ENCODE assay signal across 9 cellular contexts in genomic region chr3:57974796-57975388, GRCh38. TPM values are rescaled to one million over a fixed set of nuclear protein-coding genes. Genes with fewer than 3 reads are reported as not detected.
DNase-seq lines count a peak whose midpoint lies in the region; ATAC-seq and TF ChIP-seq lines count a peak whose summit lies in the region.
"Had no signal": no experiment of that assay in that cellular context is flagged by ENCODE, and none has a peak within 500 bp of the region (broad histone marks: within the 10 kb centered on the region; RNA-seq: fewer than 3 reads in every experiment).

No MANE protein-coding gene starts in this region.

- H3K36me3 ChIP-seq in HCT116 (ENCODE audit: control insufficient read depth in 1 of 2, insufficient read depth in 2 of 2, low read length in 2 of 2) (no peaks in the 10 kb centered on the region), hepatocyte (replicated peaks; ENCODE audit: insufficient read depth, low read depth) (no peaks in the 10 kb centered on the region), smooth muscle cell (ENCODE audit: low read depth) (no peaks in the 10 kb centered on the region)

- RAD21 ChIA-PET in HCT116 (lab: Charles Lee; ENCODE audit: low non-redundant PET in 1 of 2, low total read pairs in 2 of 2, uncharacterized antibody in 2 of 2, unreplicated experiment in 2 of 2), result interaction anchor here in 1 of 2 experiments (0.7 kb wide), 1 partner anchor 578 kb away, joined by 3 read pairs; no protein-coding TSS in a partner anchor

- intact Hi-C loops in HCT116 (cut with micrococcal nuclease), result no loop called here

- H3K9me3 ChIP-seq in HCT116 (ENCODE audit: control insufficient read depth in 1 of 2, insufficient read depth in 1 of 2, low read depth in 1 of 2, low read length in 2 of 2) (no peaks in the 10 kb centered on the region), hepatocyte (ENCODE audit: low read depth) (no peaks in the 10 kb centered on the region), smooth muscle cell (replicated peaks; ENCODE audit: low read depth) (no peaks in the 10 kb centered on the region)

- CTCF ChIA-PET in HCT116 (lab: Charles Lee), result no interaction called here
- CTCF ChIA-PET in WTC11 (lab: Charles Lee), result no interaction called here

- H3K9ac ChIP-seq in HCT116 (ENCODE audit: low read length) (peak overlapping the region; percentile 48), smooth muscle cell (ENCODE audit: low read depth) (no peak overlapping the region)

- peak; percentile 76 for ATAC-seq in HCT116
- no peak for ATAC-seq in WTC11
- ATAC-seq in GM18909 (IDR thresholded peaks at IDR 0.05; ENCODE audit: poor library complexity, unreplicated experiment), result no peak
- ATAC-seq in HG02763 (IDR thresholded peaks at IDR 0.05; ENCODE audit: unreplicated experiment), result no peak

- TF ChIP-seq POLR2A in HCT116 (IDR thresholded peaks at IDR 0.05; ENCODE audit: borderline replicate concordance, extremely low read depth, insufficient read depth, insufficient read length), result no peak

- no peaks in the 10 kb centered on the region for H3K9me2 ChIP-seq in HCT116 (ENCODE audit: insufficient read depth)
- H3K9me2 ChIP-seq in hepatocyte (replicated peaks; ENCODE audit: insufficient read depth), result no peaks in the 10 kb centered on the region

- no peak overlapping the region for H3K4me3 Mint-ChIP-seq in WTC11
- H3K4me3 Mint-ChIP-seq: T-helper 1 cell treated with Interleukin-12 subunit alpha and Interleukin-12 subunit beta and Interleukin-4 antibody, amounts not matched to agents 30 μg/mL and 1 μg/mL, for 36 hours had no signal

- 52% methylated on average over 6 of the region's 6 CpGs for WGBS in hepatocyte (ENCODE audit: low lambda C conversion rate, missing lambda C conversion rate)
- WGBS in smooth muscle cell (ENCODE audit: low lambda C conversion rate), result 48% methylated on average over 6 of the region's 6 CpGs

- H3K27ac ChIP-seq in HCT116 (ENCODE audit: low read depth, low read length) (peak overlapping the region; percentile 49), hepatocyte (peak overlapping the region; percentile 80), smooth muscle cell (ENCODE audit: low read depth) (peak overlapping the region; percentile 66)

- H3K4me2 ChIP-seq in HCT116 (ENCODE audit: low read length), result peak overlapping the region; percentile 80
- H3K4me2 ChIP-seq in hepatocyte, result no peak overlapping the region
- H3K4me2 ChIP-seq in smooth muscle cell, result peak overlapping the region; percentile 49

- H3K36me3 Mint-ChIP-seq in WTC11, result no peaks in the 10 kb centered on the region

- no peaks in the 10 kb centered on the region for H3K27me3 Mint-ChIP-seq in WTC11 (ENCODE audit: low read depth)

- peak overlapping the region; percentile 86 for H2AFZ ChIP-seq in HCT116 (ENCODE audit: low read depth, low read length, poor library complexity, severe bottlenecking)
- H2AFZ ChIP-seq in hepatocyte, result no peak overlapping the region
- H2AFZ ChIP-seq in smooth muscle cell (ENCODE audit: low read depth), result no peak overlapping the region

- H3K27me3 ChIP-seq in HCT116 (ENCODE audit: insufficient read depth, low read length), result no peaks in the 10 kb centered on the region
- no peaks in the 10 kb centered on the region for H3K27me3 ChIP-seq in hepatocyte
- H3K27me3 ChIP-seq in smooth muscle cell (ENCODE audit: low read depth), result no peaks in the 10 kb centered on the region

- H4K20me1 ChIP-seq in HCT116 (ENCODE audit: insufficient read depth) (no peaks in the 10 kb centered on the region), hepatocyte (ENCODE audit: insufficient read depth, poor library complexity, severe bottlenecking) (no peaks in the 10 kb centered on the region), smooth muscle cell (ENCODE audit: low read depth) (no peaks in the 10 kb centered on the region)

- TF ChIP-seq RAD21 in HCT116 (IDR thresholded peaks at IDR 0.05; ENCODE audit: low read depth), result no peak

- H3K79me2 ChIP-seq in HCT116 (ENCODE audit: insufficient read depth, low read length) (no peaks in the 10 kb centered on the region), hepatocyte (no peaks in the 10 kb centered on the region), smooth muscle cell (ENCODE audit: low read depth) (no peaks in the 10 kb centered on the region)

- peaks cover 19% of the 10 kb centered on the region for H3K4me1 Mint-ChIP-seq in WTC11

- peak; percentile 83 for DNase-seq in HCT116 (ENCODE audit: low read depth, low spot score)
- no peak for DNase-seq in WTC11 (ENCODE audit: low spot score)
- peak; percentile 79 for DNase-seq in hepatocyte (ENCODE audit: low spot score)
- no peak for DNase-seq in smooth muscle cell (lab: John Stamatoyannopoulos, UW; ENCODE audit: unreplicated experiment)
- DNase-seq in NCI-H2107 (lab: John Stamatoyannopoulos, UW), result no peak
- no peak for DNase-seq in NCI-H1048 (lab: John Stamatoyannopoulos, UW)

- peaks cover 10% of the 10 kb centered on the region for H3F3A ChIP-seq in smooth muscle cell (ENCODE audit: low read depth)

- POLR2A ChIA-PET in HCT116 (lab: Charles Lee) (interaction anchor here (1.0 kb wide), 1 partner anchor 10 kb away, joined by 4 read pairs; no protein-coding TSS in a partner anchor), WTC11 (lab: Charles Lee) (no interaction called here)

- H3K4me1 ChIP-seq in HCT116 (ENCODE audit: control insufficient read depth in 1 of 2, insufficient read depth in 2 of 2, low read length in 2 of 2) (peaks cover 47 to 80% of the 10 kb centered on the region in 2 experiments), hepatocyte (ENCODE audit: insufficient read depth) (peaks cover 27% of the 10 kb centered on the region), smooth muscle cell (ENCODE audit: low read depth) (peaks cover 5% of the 10 kb centered on the region)

- H3K27ac Mint-ChIP-seq in WTC11, result 0 out of 2 replicates have a peak overlapping the region, but pooled peaks have one; percentile 65
- H3K27ac Mint-ChIP-seq: T-helper 1 cell treated with Interleukin-12 subunit alpha and Interleukin-12 subunit beta and Interleukin-4 antibody, amounts not matched to agents 30 μg/mL and 1 μg/mL, for 36 hours had no signal

- TSS peak; percentile 86 for BruUV-seq in HCT116 (replicated peaks; lab: Mats Ljungman, UMichigan)

- no peaks in the 10 kb centered on the region for H3K9me3 Mint-ChIP-seq in WTC11
- H3K9me3 Mint-ChIP-seq: T-helper 1 cell treated with Interleukin-12 subunit alpha and Interleukin-12 subunit beta and Interleukin-4 antibody, amounts not matched to agents 30 μg/mL and 1 μg/mL, for 36 hours had no signal

- H3K4me3 ChIP-seq in HCT116 (replicated peaks in 1 of 2; ENCODE audit: low read depth in 1 of 2, low read length in 2 of 2) (peak overlapping the region in 1 of 2 experiments; percentile 38; a peak in 2 of 4 replicates), hepatocyte (no peak overlapping the region), smooth muscle cell (no peak overlapping the region)

- TF ChIP-seq CTCF in HCT116 (IDR thresholded peaks at IDR 0.05 in 2 of 3, conservative IDR thresholded peaks at IDR 0.05 in 1 of 3; ENCODE audit: borderline replicate concordance in 1 of 3, insufficient read depth in 1 of 3, low read depth in 2 of 3, low read length in 2 of 3), result no peak
- TF ChIP-seq CTCF in WTC11 (IDR thresholded peaks at IDR 0.05), result no peak
- TF ChIP-seq CTCF in hepatocyte (IDR thresholded peaks at IDR 0.05; ENCODE audit: poor library complexity), result no peak
- no peak for TF ChIP-seq CTCF in smooth muscle cell (IDR thresholded peaks at IDR 0.05; ENCODE audit: borderline replicate concordance, insufficient read depth, poor library complexity, severe bottlenecking)

TF ChIP-seq in HCT116, 20 proteins besides CTCF, POLR2A, EP300 and RAD21:
- peak; percentile 52; the same call in 1 of the 2 replicates for TF ChIP-seq POLR2AphosphoS5 (IDR thresholded peaks at IDR 0.05; ENCODE audit: low read depth, low read length)
- no peak for TF ChIP-seq CBX3 (IDR thresholded peaks at IDR 0.05; ENCODE audit: low read depth)
- TF ChIP-seq SIN3A (IDR thresholded peaks at IDR 0.05; ENCODE audit: low read depth), result no peak
- TF ChIP-seq ELF1 (IDR thresholded peaks at IDR 0.05; ENCODE audit: borderline replicate concordance, low read depth), result no peak
- no peak for TF ChIP-seq ZFX (IDR thresholded peaks at IDR 0.05)
- no peak for TF ChIP-seq JUND (IDR thresholded peaks at IDR 0.05)
- TF ChIP-seq YY1 (IDR thresholded peaks at IDR 0.05; ENCODE audit: extremely low read depth, insufficient replicate concordance, low read depth, low read length), result no peak
- peak; percentile 10 for TF ChIP-seq TCF7L2 (IDR thresholded peaks at IDR 0.05; ENCODE audit: borderline replicate concordance, extremely low read depth, insufficient read depth, insufficient read length)
- TF ChIP-seq EZH2 (IDR thresholded peaks at IDR 0.05), result no peak
- no peak for TF ChIP-seq FOSL1 (IDR thresholded peaks at IDR 0.05; ENCODE audit: low read depth)

TF ChIP-seq in WTC11, 78 proteins besides CTCF, POLR2A, EP300 and RAD21:
- TF ChIP-seq MXD4 (CRISPR knock-in tag; IDR thresholded peaks at IDR 0.05; ENCODE audit: borderline replicate concordance), result no peak
- peak; percentile 98 for TF ChIP-seq GABPB1 (CRISPR knock-in tag; IDR thresholded peaks at IDR 0.05)

RNA-seq across cellular contexts. Expression of gene FLNB, which starts 33.3 kb away (rescaled TPM):
- 116 TPM for total RNA-seq in HCT116 (2021; ENCODE audit: unreplicated experiment)
- polyA plus RNA-seq in HCT116 (2012), result 149 and 179 TPM in 2 replicates
- total RNA-seq in WTC11 (2021), result 107 to 127 TPM (median 107 TPM) in 3 replicates
- 136 and 172 TPM in 2 replicates for total RNA-seq in hepatocyte
- 69.4 and 74.2 TPM in 2 replicates for polyA plus RNA-seq in hepatocyte
- total RNA-seq in smooth muscle cell, result 106 and 145 TPM in 2 replicates
- 52.7 and 85.9 TPM in 2 replicates for polyA plus RNA-seq in smooth muscle cell

Comparison
In these comparisons a context has a peak if more than half of its experiments do, and no peak if none do; other contexts are left out.
1. DNase-seq: peak in HCT116 (single experiment) and hepatocyte (single experiment); none in WTC11 (single experiment), smooth muscle cell (single experiment), NCI-H2107 (single experiment) and NCI-H1048 (single experiment).
2. Peak in every context shown above with its lines, with median percentiles within 50 percentile points of each other: H3K27ac ChIP-seq.